Comparison of ENCODE assay signal across 11 cellular contexts in genomic region chr2:96953611-96954489, GRCh38. TPM values are rescaled to one million over a fixed set of nuclear protein-coding genes. Genes with fewer than 3 reads are reported as not detected.
A peak's percentile ranks its signal among the peaks of the same experiment; 100 is the strongest.
DNase-seq lines count a peak whose midpoint lies in the region; ATAC-seq and TF ChIP-seq lines count a peak whose summit lies in the region.
"Had no signal": no experiment of that assay in that cellular context is flagged by ENCODE, and none has a peak within 500 bp of the region (broad histone marks: within the 10 kb centered on the region; RNA-seq: fewer than 3 reads in every experiment).

No MANE protein-coding gene starts in this region.

- intact Hi-C loops in Right ventricle myocardium inferior (cut with DNase I): loop anchor here (5.0 kb wide), 2 partner anchors 47 to 137 kb away; partner anchors contain the start of gene CNNM3
- intact Hi-C loops in right cardiac atrium (cut with DNase I): loop anchor here in 2 of 4 donors (5.0 kb wide), 2 partner anchors 82 to 97 kb away; partner anchors contain the start of genes ANKRD39 (in 2 of the 2) and SEMA4C (in 1 of the 2)
- intact Hi-C loops in upper lobe of right lung (cut with DNase I): loop anchor here (5.0 kb wide), 1 partner anchor 87 kb away; no protein-coding TSS in a partner anchor

- H3K27ac ChIP-seq in right atrium auricular region: peak overlapping the region in 1 of 2 donors; percentile 19
- H3K27ac ChIP-seq in SJCRH30: no peak overlapping the region
- H3K27ac ChIP-seq in right cardiac atrium (ENCODE audit: low read length): no peak overlapping the region
- peak overlapping the region; percentile 17 for H3K27ac ChIP-seq in upper lobe of right lung
- H3K27ac ChIP-seq: ascending aorta, right lobe of liver, tibial artery had no signal

- ATAC-seq in Right ventricle myocardium inferior: peak; percentile 24
- ATAC-seq in right cardiac atrium: peak; percentile 9 to 48
- no peak for ATAC-seq in upper lobe of right lung
- ATAC-seq in HG03378 (IDR thresholded peaks at IDR 0.05; ENCODE audit: unreplicated experiment): no peak

- H3K9me3 ChIP-seq in right atrium auricular region: no peaks in the 10 kb centered on the region
- no peaks in the 10 kb centered on the region for H3K9me3 ChIP-seq in SJCRH30 (replicated peaks)
- H3K9me3 ChIP-seq in right cardiac atrium (ENCODE audit: control insufficient read depth, low read length): no peaks in the 10 kb centered on the region
- H3K9me3 ChIP-seq in upper lobe of right lung: no peaks in the 10 kb centered on the region
- H3K9me3 ChIP-seq: ascending aorta, right lobe of liver, tibial artery had no signal

- H3K4me3 ChIP-seq in right atrium auricular region (no peak overlapping the region), SJCRH30 (no peak overlapping the region), right cardiac atrium (ENCODE audit: low read length) (no peak overlapping the region), upper lobe of right lung (no peak overlapping the region)
- H3K4me3 ChIP-seq: ascending aorta, right lobe of liver, tibial artery had no signal

- H3K27me3 ChIP-seq in right atrium auricular region (no peaks in the 10 kb centered on the region), SJCRH30 (peaks cover 13% of the 10 kb centered on the region; the same call in 1 of the 2 replicates), right cardiac atrium (ENCODE audit: control insufficient read depth, insufficient read depth) (no peaks in the 10 kb centered on the region), upper lobe of right lung (no peaks in the 10 kb centered on the region)
- H3K27me3 ChIP-seq: ascending aorta, right lobe of liver had no signal

- no peak for TF ChIP-seq CTCF in right atrium auricular region (IDR thresholded peaks at IDR 0.05)
- no peak for TF ChIP-seq CTCF in upper lobe of right lung (IDR thresholded peaks at IDR 0.05)

- H3K4me1 ChIP-seq in right atrium auricular region (peaks cover 0 to 46% of the 10 kb centered on the region in 2 donors), SJCRH30 (no peaks in the 10 kb centered on the region; the same call in none of the 2 replicates), right cardiac atrium (ENCODE audit: control insufficient read depth, insufficient read depth, low read length) (peaks cover 7% of the 10 kb centered on the region), upper lobe of right lung (peaks cover 20% of the 10 kb centered on the region)
- H3K4me1 ChIP-seq: right lobe of liver had no signal

- no peaks in the 10 kb centered on the region for H3K36me3 ChIP-seq in right atrium auricular region
- no peaks in the 10 kb centered on the region for H3K36me3 ChIP-seq in SJCRH30
- no peaks in the 10 kb centered on the region for H3K36me3 ChIP-seq in upper lobe of right lung
- H3K36me3 ChIP-seq: ascending aorta, right lobe of liver, tibial artery had no signal

- 23% methylated on average over 17 of the region's 17 CpGs for WGBS in right cardiac atrium

- peak; percentile 46 for DNase-seq in Right ventricle myocardium inferior (ENCODE audit: missing footprints)
- DNase-seq in right atrium auricular region (ENCODE audit: low spot score): no peak
- DNase-seq in SJCRH30: peak; percentile 43 to 67
- peak in 2 of 3 donors; percentile 30 to 68 for DNase-seq in right cardiac atrium
- DNase-seq in upper lobe of right lung: no peak
- DNase-seq in NCI-H1694 treated with DMSO at 0.1 percent for 48 hours (lab: John Stamatoyannopoulos, UW): no peak
- no peak for DNase-seq in Kasumi-1 (lab: John Stamatoyannopoulos, UW)

RNA-seq across cellular contexts. Expression of gene FAM178B, which starts 32.5 kb away (rescaled TPM):
- not detected for total RNA-seq in Right ventricle myocardium inferior
- total RNA-seq in right atrium auricular region: not detected
- total RNA-seq in SJCRH30 (2014; rRNA removed; shearing (Covaris generic)): 1.4 and 2.0 TPM in 2 replicates
- total RNA-seq in right cardiac atrium: under 1 TPM in 2 of 4 donors, not detected in 2; 0.49 to 0.85 TPM
- 0.86 TPM for polyA plus RNA-seq in right cardiac atrium
- total RNA-seq in upper lobe of right lung: 0.67 TPM
- total RNA-seq: ascending aorta had no signal

Comparison
In these comparisons a context has a peak if more than half of its experiments do, and no peak if none do; other contexts are left out.
1. DNase-seq: peak in Right ventricle myocardium inferior (single experiment), SJCRH30 (2 of 2) and right cardiac atrium (2 of 3); none in right atrium auricular region (single experiment), upper lobe of right lung (single experiment), NCI-H1694 treated with DMSO at 0.1 percent for 48 hours (single experiment) and Kasumi-1 (0 of 2).
2. ATAC-seq: peak in Right ventricle myocardium inferior (single experiment) and right cardiac atrium (2 of 2); none in upper lobe of right lung (single experiment) and HG03378 (single experiment).